Comparison of ENCODE assay signal across 25 cellular contexts in the genomic region with DNA sequence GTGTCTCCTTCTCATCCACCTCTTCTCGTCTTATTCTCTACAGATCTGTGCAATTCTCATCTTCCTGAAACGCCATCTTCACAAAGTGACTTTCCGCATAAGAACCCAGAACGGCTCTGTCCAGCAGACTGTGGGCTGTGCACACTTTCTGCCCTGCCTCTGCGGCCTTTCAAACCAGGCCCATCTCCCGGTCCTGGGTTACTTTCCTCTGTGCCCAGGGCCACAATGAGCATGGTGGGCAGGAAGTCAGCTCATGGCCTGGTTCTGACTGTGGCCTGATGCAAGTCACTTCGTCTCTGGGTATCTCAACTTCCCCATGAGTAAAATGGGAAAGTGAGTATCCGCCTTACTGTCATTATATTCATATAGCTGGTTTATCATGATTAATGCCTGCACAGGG.
DNase-seq lines count a peak whose midpoint lies in the region; ATAC-seq, FAIRE-seq and TF ChIP-seq lines count a peak whose summit lies in the region.
"Had no signal": no experiment of that assay in that cellular context is flagged by ENCODE, and none has a peak within 500 bp of the region (broad histone marks: within the 10 kb centered on the region; RNA-seq: fewer than 3 reads in every experiment).

No MANE protein-coding gene starts in this region.

- H3K79me1 ChIP-seq in neuronal stem cell (ENCODE audit: low read depth, low read length), result no peaks in the 10 kb centered on the region

- FAIRE-seq in small intestine (lab: Jason Lieb, UNC) (no peak), pancreas (lab: Jason Lieb, UNC) (no peak)
- FAIRE-seq: A204.1, G401.6, GM12891, GM19239 had no signal

- H3K9me2 ChIP-seq in Karpas-422 (replicated peaks; ENCODE audit: insufficient read depth, low read length) (no peaks in the 10 kb centered on the region), hepatocyte (replicated peaks; ENCODE audit: insufficient read depth) (no peaks in the 10 kb centered on the region)

- no peaks in the 10 kb centered on the region for H3K9me3 ChIP-seq in Karpas-422 (ENCODE audit: low read length)
- H3K9me3 ChIP-seq in hepatocyte (ENCODE audit: low read depth), result no peaks in the 10 kb centered on the region
- no peaks in the 10 kb centered on the region for H3K9me3 ChIP-seq in neuronal stem cell (replicated peaks in 1 of 2; ENCODE audit: control insufficient read depth in 2 of 2, insufficient read depth in 1 of 2, low read depth in 1 of 2, low read length in 2 of 2)
- H3K9me3 ChIP-seq in small intestine (ENCODE audit: control insufficient read depth, low read depth), result no peaks in the 10 kb centered on the region
- H3K9me3 ChIP-seq in pancreas, result no peaks in the 10 kb centered on the region
- H3K9me3 ChIP-seq: BE2C, BLaER1 had no signal

- H4K20me1 ChIP-seq in Karpas-422 (ENCODE audit: insufficient read depth, low read depth, low read length), result no peaks in the 10 kb centered on the region
- no peaks in the 10 kb centered on the region for H4K20me1 ChIP-seq in hepatocyte (ENCODE audit: insufficient read depth, poor library complexity, severe bottlenecking)
- H4K20me1 ChIP-seq: BLaER1 had no signal

- peak overlapping the region; percentile 53 for H3K9ac ChIP-seq in Karpas-422 (ENCODE audit: low read length)
- no peak overlapping the region for H3K9ac ChIP-seq in neuronal stem cell (ENCODE audit: low read depth, low read length, poor library complexity)
- H3K9ac ChIP-seq: BLaER1 had no signal

- peak overlapping the region; percentile 76 for H3K4me2 ChIP-seq in Karpas-422 (ENCODE audit: low read depth, low read length, poor library complexity, severe bottlenecking)
- no peak overlapping the region for H3K4me2 ChIP-seq in hepatocyte
- no peak overlapping the region for H3K4me2 ChIP-seq in neuronal stem cell (ENCODE audit: insufficient read depth, low read length, poor library complexity, severe bottlenecking)
- H3K4me2 ChIP-seq: BLaER1 had no signal

- H4K8ac ChIP-seq in neuronal stem cell (ENCODE audit: low read depth, low read length), result no peak overlapping the region

- H3K27me3 Mint-ChIP-seq in natural killer cell treated with Interleukin-12 subunit alpha and Interleukin-12 subunit beta and Interleukin-15 and Interleukin-18, amount 100 ng/mL, for 72 hours, result no peaks in the 10 kb centered on the region
- H3K27me3 Mint-ChIP-seq: CD4-positive, alpha-beta memory T cell; CD4-positive, CD25-positive, alpha-beta regulatory T cell; CD8-positive, alpha-beta memory T cell had no signal

- H3K18ac ChIP-seq in neuronal stem cell (ENCODE audit: low read length), result no peak overlapping the region

- WGBS in hepatocyte (ENCODE audit: low lambda C conversion rate, missing lambda C conversion rate), result 94% methylated on average over 8 of the region's 8 CpGs
- no CpG with 5 or more reads among the region's 8 CpGs for WGBS in neuronal stem cell (ENCODE audit: extremely low coverage in 2 of 2, insufficient read length in 2 of 2, insufficient replicate concordance in 1 of 2), 2 donors
- WGBS in small intestine, 3 donors, result 46 to 83% (median 63%) methylated on average over 8 of the region's 8 CpGs
- WGBS in pancreas, 2 donors, result 87 to 93% methylated on average over 8 of the region's 8 CpGs

- H3K14ac ChIP-seq in neuronal stem cell (ENCODE audit: low read length), result no peak overlapping the region

- no peak overlapping the region for H4K91ac ChIP-seq in neuronal stem cell (ENCODE audit: low read depth, low read length, poor library complexity)

- H3K4me1 Mint-ChIP-seq in natural killer cell treated with Interleukin-12 subunit alpha and Interleukin-12 subunit beta and Interleukin-15 and Interleukin-18, amount 100 ng/mL, for 72 hours (ENCODE audit: low read depth in 2 of 2), result peaks cover 0 to 6% of the 10 kb centered on the region in 2 donors
- H3K4me1 Mint-ChIP-seq: CD14-positive monocyte had no signal

- no peak for TF ChIP-seq CTCF in hepatocyte (IDR thresholded peaks at IDR 0.05; ENCODE audit: poor library complexity)
- TF ChIP-seq CTCF in pancreas (IDR thresholded peaks at IDR 0.05), result no peak

- H2BK15ac ChIP-seq in neuronal stem cell (ENCODE audit: low read length), result peak overlapping the region; percentile 34

- ATAC-seq in pancreas, result no peak
- ATAC-seq in natural killer cell treated with Interleukin-12 subunit alpha and Interleukin-12 subunit beta and Interleukin-15 and Interleukin-18, amount 100 ng/mL, for 72 hours, result no peak

- H2AFZ ChIP-seq in Karpas-422 (ENCODE audit: low read length) (no peak overlapping the region), hepatocyte (no peak overlapping the region), neuronal stem cell (ENCODE audit: low read length) (no peak overlapping the region)

- H3K36me3 ChIP-seq in Karpas-422 (ENCODE audit: insufficient read depth, low read length), result no peaks in the 10 kb centered on the region; the same call in 1 of the 2 replicates
- no peaks in the 10 kb centered on the region for H3K36me3 ChIP-seq in hepatocyte (replicated peaks; ENCODE audit: insufficient read depth, low read depth)
- no peaks in the 10 kb centered on the region for H3K36me3 ChIP-seq in neuronal stem cell (replicated peaks in 1 of 2; ENCODE audit: control insufficient read depth in 2 of 2, insufficient read depth in 2 of 2, low read length in 2 of 2)
- H3K36me3 ChIP-seq in small intestine (ENCODE audit: control insufficient read depth in 2 of 2, insufficient read depth in 2 of 2, low read length in 2 of 2), result no peaks in the 10 kb centered on the region
- H3K36me3 ChIP-seq in pancreas, result no peaks in the 10 kb centered on the region
- H3K36me3 ChIP-seq: BE2C, BLaER1 had no signal

- H3K4ac ChIP-seq in neuronal stem cell (ENCODE audit: low read length), result no peak overlapping the region

- H3K79me2 ChIP-seq in Karpas-422 (ENCODE audit: low read length), result no peaks in the 10 kb centered on the region; the same call in 1 of the 2 replicates
- H3K79me2 ChIP-seq in hepatocyte, result no peaks in the 10 kb centered on the region

- H3K4me3 Mint-ChIP-seq in natural killer cell treated with Interleukin-12 subunit alpha and Interleukin-12 subunit beta and Interleukin-15 and Interleukin-18, amount 100 ng/mL, for 72 hours, result no peak overlapping the region
- H3K4me3 Mint-ChIP-seq: CD4-positive, alpha-beta memory T cell; CD4-positive, CD25-positive, alpha-beta regulatory T cell; CD8-positive, alpha-beta memory T cell had no signal

- H3K27ac ChIP-seq in Karpas-422 (ENCODE audit: low read length) (peak overlapping the region; percentile 96; the same call in 1 of the 2 replicates), hepatocyte (peak overlapping the region; percentile 60), neuronal stem cell (replicated peaks; ENCODE audit: low read length) (no peak overlapping the region), small intestine (ENCODE audit: low read depth in 1 of 2, low read length in 1 of 2) (no peak overlapping the region), pancreas (no peak overlapping the region)
- H3K27ac ChIP-seq: BLaER1 had no signal

- no peak overlapping the region for H2BK5ac ChIP-seq in neuronal stem cell (ENCODE audit: low read length)

- H3K4me3 ChIP-seq in Karpas-422 (ENCODE audit: low read length) (peak overlapping the region; percentile 68; the same call in 1 of the 2 replicates), hepatocyte (no peak overlapping the region), neuronal stem cell (ENCODE audit: low read length in 2 of 2) (no peak overlapping the region), small intestine (ENCODE audit: low read depth in 1 of 2, low read length in 2 of 2) (no peak overlapping the region), pancreas (no peak overlapping the region)
- H3K4me3 ChIP-seq: BLaER1 had no signal

- no peaks in the 10 kb centered on the region for H3K36me3 Mint-ChIP-seq in natural killer cell treated with Interleukin-12 subunit alpha and Interleukin-12 subunit beta and Interleukin-15 and Interleukin-18, amount 100 ng/mL, for 72 hours
- H3K36me3 Mint-ChIP-seq: CD14-positive monocyte; CD4-positive, alpha-beta memory T cell; CD4-positive, CD25-positive, alpha-beta regulatory T cell; CD8-positive, alpha-beta memory T cell had no signal

- H3K27ac Mint-ChIP-seq in natural killer cell treated with Interleukin-12 subunit alpha and Interleukin-12 subunit beta and Interleukin-15 and Interleukin-18, amount 100 ng/mL, for 72 hours, result no peak overlapping the region
- H3K27ac Mint-ChIP-seq: CD4-positive, CD25-positive, alpha-beta regulatory T cell; CD8-positive, alpha-beta memory T cell had no signal

- intact Hi-C loops in pancreas (cut with DNase I), result no loop called here

- H3K23ac ChIP-seq in neuronal stem cell (ENCODE audit: low read depth, low read length, poor library complexity), result no peak overlapping the region

- no peaks in the 10 kb centered on the region for H3K9me3 Mint-ChIP-seq in natural killer cell treated with Interleukin-12 subunit alpha and Interleukin-12 subunit beta and Interleukin-15 and Interleukin-18, amount 100 ng/mL, for 72 hours
- H3K9me3 Mint-ChIP-seq: CD4-positive, CD25-positive, alpha-beta regulatory T cell had no signal

- no peak overlapping the region for H2AK5ac ChIP-seq in neuronal stem cell (ENCODE audit: low read depth, low read length)

- no peaks in the 10 kb centered on the region for H3K27me3 ChIP-seq in Karpas-422 (ENCODE audit: low read length)
- H3K27me3 ChIP-seq in hepatocyte, result no peaks in the 10 kb centered on the region
- H3K27me3 ChIP-seq in neuronal stem cell (ENCODE audit: control insufficient read depth in 3 of 3, insufficient read depth in 3 of 3, low read depth in 1 of 3, low read length in 3 of 3), result no peaks in the 10 kb centered on the region
- no peaks in the 10 kb centered on the region for H3K27me3 ChIP-seq in small intestine (ENCODE audit: control insufficient read depth in 2 of 2, insufficient read depth in 2 of 2, low read length in 2 of 2)
- H3K27me3 ChIP-seq in pancreas, result no peaks in the 10 kb centered on the region
- H3K27me3 ChIP-seq: BE2C, BLaER1 had no signal

- no peak overlapping the region for H2BK12ac ChIP-seq in neuronal stem cell (ENCODE audit: low read length)

- no peak overlapping the region for H2BK120ac ChIP-seq in neuronal stem cell (ENCODE audit: low read depth, low read length)

- DNase-seq in Karpas-422 (no peak), hepatocyte (ENCODE audit: low spot score) (no peak), neuronal stem cell (ENCODE audit: low spot score) (no peak), small intestine (peak; percentile 35), pancreas (no peak), OCI-M2 (lab: John Stamatoyannopoulos, UW; ENCODE audit: unreplicated experiment) (no peak)
- no peak for DNase-seq in natural killer cell treated with Interleukin-12 subunit alpha and Interleukin-12 subunit beta and Interleukin-15 and Interleukin-18, amount 100 ng/mL, for 72 hours (ENCODE audit: low spot score)
- DNase-seq in activated CD8-positive, alpha-beta memory T cell treated with anti-CD3 and anti-CD28 coated beads, Interleukin-2, amount 50 U/mL, for 48 hours, result no peak
- DNase-seq: 8988T; ACHN; BE2C; C1 segment of cervical spinal cord; CD4-positive, alpha-beta memory T cell; CD4-positive, CD25-positive, alpha-beta regulatory T cell; CD8-positive, alpha-beta memory T cell; COR-L47; DMS 273 treated with DMSO at 0.1 percent for 48 hours; DMS79 treated with DMSO at 0.1 percent for 48 hours; GF-D8 had no signal

- H3K4me1 ChIP-seq in Karpas-422 (ENCODE audit: low read length) (peaks cover 98% of the 10 kb centered on the region), hepatocyte (ENCODE audit: insufficient read depth) (peaks cover 29% of the 10 kb centered on the region), neuronal stem cell (ENCODE audit: control insufficient read depth in 2 of 2, insufficient read depth in 1 of 2, low read depth in 1 of 2, low read length in 2 of 2) (peaks cover 7 to 13% of the 10 kb centered on the region in 2 donors), small intestine (ENCODE audit: control insufficient read depth in 2 of 2, insufficient read depth in 1 of 2, low read depth in 1 of 2, low read length in 1 of 2) (peaks cover 0 to 12% of the 10 kb centered on the region in 2 donors), pancreas (no peaks in the 10 kb centered on the region)
- H3K4me1 ChIP-seq: BE2C had no signal

Comparison
In these comparisons a context has a peak if more than half of its experiments do, and no peak if none do; other contexts are left out.
1. H3K27ac ChIP-seq: peak in Karpas-422 (single experiment) and hepatocyte (single experiment); none in neuronal stem cell (single experiment), small intestine (0 of 2) and pancreas (0 of 4).